In genomic region chr1:66371233-66372005, GRCh38 we compare ENCODE assay signal across 8 cellular contexts.
DNase-seq lines count a peak whose midpoint lies in the region; ATAC-seq and TF ChIP-seq lines count a peak whose summit lies in the region.

No MANE protein-coding gene starts in this region.

- no peaks in the 10 kb centered on the region for H3K9me3 ChIP-seq in IMR-90 (ENCODE audit: control insufficient read depth, insufficient read depth, low read length)

- no peak for TF ChIP-seq CTCF in IMR-90 (conservative IDR thresholded peaks at IDR 0.05; ENCODE audit: low read depth, low read length)
- no peak for TF ChIP-seq CTCF in epithelial cell of esophagus (IDR thresholded peaks at IDR 0.05; ENCODE audit: insufficient read depth, low read depth, low read length, missing control alignments)

- H3K9ac ChIP-seq in IMR-90 (ENCODE audit: low read depth, low read length), result no peak overlapping the region

- no peak overlapping the region for H2AK9ac ChIP-seq in IMR-90 (replicated peaks; ENCODE audit: low read depth, low read length, poor library complexity)

- BruUV-seq in IMR-90 (replicated peaks; lab: Mats Ljungman, UMichigan), result no TSS peak

- peaks cover 13% of the 10 kb centered on the region for H3K9me1 ChIP-seq in IMR-90 (ENCODE audit: insufficient read depth, low read length)

- H3K18ac ChIP-seq in IMR-90 (ENCODE audit: low read depth, low read length), result peak overlapping the region; percentile 95; the same call in 1 of the 2 replicates

- TF ChIP-seq POLR2A in IMR-90 (IDR thresholded peaks at IDR 0.05; ENCODE audit: low read depth, low read length), result no peak

- H2AK5ac ChIP-seq in IMR-90 (ENCODE audit: low read depth, low read length), result peak overlapping the region; percentile 32

- POLR2A ChIA-PET in IMR-90 (lab: Charles Lee; ENCODE audit: unreplicated experiment), result no interaction called here

- in situ Hi-C loops in IMR-90 (cut with MboI; ENCODE audit: low sequenced_read_pairs), result no loop called here

- H4K20me1 ChIP-seq in IMR-90 (ENCODE audit: insufficient read depth, low read length), result peaks cover 3% of the 10 kb centered on the region; the same call in 1 of the 2 replicates

- H3K36me3 ChIP-seq in IMR-90 (ENCODE audit: control insufficient read depth, insufficient read depth, low read length), result peaks cover 43% of the 10 kb centered on the region

- H3K4me1 ChIP-seq in IMR-90 (ENCODE audit: control insufficient read depth, insufficient read depth, low read length), result peaks cover 22% of the 10 kb centered on the region

- ATAC-seq in IMR-90 (ENCODE audit: low read depth), result peak; percentile 85

- peak overlapping the region; percentile 79 for H2BK120ac ChIP-seq in IMR-90 (ENCODE audit: low read depth, low read length)

- H3K27me3 ChIP-seq in IMR-90 (ENCODE audit: control insufficient read depth, insufficient read depth, low read length), result no peaks in the 10 kb centered on the region

- H4K91ac ChIP-seq in IMR-90 (ENCODE audit: insufficient read depth, low read depth, low read length), result peak overlapping the region; percentile 27

- WGBS in IMR-90 (ENCODE audit: extremely low coverage in 2 of 2, insufficient read length in 1 of 2), 2 experiments, result no CpG with 5 or more reads among the region's 7 CpGs

- peak overlapping the region; percentile 56 for H2BK15ac ChIP-seq in IMR-90 (ENCODE audit: low read depth, low read length)

- H3K36me3 Mint-ChIP-seq in activated CD4-positive, alpha-beta T cell treated with anti-CD3 and anti-CD28 coated beads, Interleukin-2, amount 10 ng/mL, durations not matched to agents 24 days and 14 days (ENCODE audit: low read depth), result peaks cover 60% of the 10 kb centered on the region

- peak overlapping the region; percentile 82 for H3K4me3 Mint-ChIP-seq in activated CD4-positive, alpha-beta T cell treated with anti-CD3 and anti-CD28 coated beads, Interleukin-2, amount 10 ng/mL, durations not matched to agents 24 days and 14 days

- peak overlapping the region; percentile 96 for H2BK5ac ChIP-seq in IMR-90 (ENCODE audit: low read depth, low read length, poor library complexity, severe bottlenecking)

- intact Hi-C loops in activated CD4-positive, alpha-beta T cell treated with anti-CD3 and anti-CD28 coated beads, Interleukin-2, amount 10 ng/mL, durations not matched to agents 24 days and 14 days (cut with micrococcal nuclease), result loop anchor here (2.0 to 10.0 kb wide), 7 partner anchors 125 to 1157 kb away; partner anchors contain the start of gene IL12RB2
- intact Hi-C loops in IMR-90 (cut with micrococcal nuclease), result loop anchor here (1.0 to 5.0 kb wide), 4 partner anchors 39 to 131 kb away; no protein-coding TSS in a partner anchor

- TF ChIP-seq RAD21 in IMR-90 (IDR thresholded peaks at IDR 0.05; ENCODE audit: low read length), result 0 out of 2 replicates have a peak, but pooled peaks have one; percentile 10

- peak overlapping the region; percentile 86 for H2BK20ac ChIP-seq in IMR-90 (ENCODE audit: low read depth, low read length)

- H3K27ac ChIP-seq in IMR-90 (ENCODE audit: insufficient read depth, low read length), result peak overlapping the region; percentile 53
- H3K27ac ChIP-seq in skin epidermis, result peak overlapping the region in 15 of 21 experiments; percentile 2 to 78 (median 49)

- no peaks in the 10 kb centered on the region for H3K9me3 Mint-ChIP-seq in activated CD4-positive, alpha-beta T cell treated with anti-CD3 and anti-CD28 coated beads, Interleukin-2, amount 10 ng/mL, durations not matched to agents 24 days and 14 days

- DNase-seq in activated CD4-positive, alpha-beta T cell treated with anti-CD3 and anti-CD28 coated beads, Interleukin-2, amount 10 ng/mL, durations not matched to agents 24 days and 14 days, result peak; percentile 75
- no peak for DNase-seq in activated CD4-positive, alpha-beta T cell treated with anti-CD3 and anti-CD28 coated beads, Interleukin-2, amount 50 U/mL, for 4 hours
- DNase-seq in IMR-90 (peak; percentile 85), epithelial cell of esophagus (ENCODE audit: low read depth) (peak; percentile 38), NCI-H748 treated with DMSO at 0.1 percent for 48 hours (lab: John Stamatoyannopoulos, UW) (no peak), RPMI8226 (no peak), NCI-H2227 treated with DMSO at 0.1 percent for 48 hours (lab: John Stamatoyannopoulos, UW) (no peak)

- peaks cover 81% of the 10 kb centered on the region for H3K4me1 Mint-ChIP-seq in activated CD4-positive, alpha-beta T cell treated with anti-CD3 and anti-CD28 coated beads, Interleukin-2, amount 10 ng/mL, durations not matched to agents 24 days and 14 days

- peak overlapping the region; percentile 50 for H2AFZ ChIP-seq in IMR-90 (replicated peaks; ENCODE audit: low read length, poor library complexity)

- no peak overlapping the region for H3K4me3 ChIP-seq in IMR-90 (ENCODE audit: insufficient read depth, low read depth, low read length)
- H3K4me3 ChIP-seq in epithelial cell of esophagus (ENCODE audit: low read length), result no peak overlapping the region
- H3K4me3 ChIP-seq in skin epidermis, result no peak overlapping the region

- H3K4me2 ChIP-seq in IMR-90 (ENCODE audit: low read depth, low read length), result peak overlapping the region; percentile 75; the same call in 1 of the 2 replicates

- H3K27ac Mint-ChIP-seq in activated CD4-positive, alpha-beta T cell treated with anti-CD3 and anti-CD28 coated beads, Interleukin-2, amount 10 ng/mL, durations not matched to agents 24 days and 14 days, result peak overlapping the region; percentile 98

- H3K4ac ChIP-seq in IMR-90 (ENCODE audit: low read depth, low read length), result peak overlapping the region; percentile 80

- H4K5ac ChIP-seq in IMR-90 (ENCODE audit: low read depth, low read length), result peak overlapping the region; percentile 80; the same call in 1 of the 2 replicates

- no peaks in the 10 kb centered on the region for H3K27me3 Mint-ChIP-seq in activated CD4-positive, alpha-beta T cell treated with anti-CD3 and anti-CD28 coated beads, Interleukin-2, amount 10 ng/mL, durations not matched to agents 24 days and 14 days

- H3K56ac ChIP-seq in IMR-90 (ENCODE audit: extremely low read depth, insufficient read depth, low read length), result peak overlapping the region; percentile 78; the same call in 1 of the 2 replicates

- CTCF ChIA-PET in IMR-90 (lab: Yijun Ruan, JAX), result interaction anchor here (0.7 to 1.3 kb wide), 2 partner anchors 10 to 133 kb away, joined by 3 read pairs; no protein-coding TSS in a partner anchor

- dilution Hi-C loops in IMR-90 (cut with HindIII; ENCODE audit: low sequenced_read_pairs, unreplicated experiment), result no loop called here

- H3K79me1 ChIP-seq in IMR-90 (ENCODE audit: low read depth in 1 of 2, low read length in 2 of 2), result peaks cover 6 to 21% of the 10 kb centered on the region in 2 experiments; a peak in 3 of 4 replicates

- peak overlapping the region; percentile 18; the same call in 1 of the 2 replicates for H3K23ac ChIP-seq in IMR-90 (ENCODE audit: low read depth, low read length)

- peak overlapping the region; percentile 48 to 87 for H4K8ac ChIP-seq in IMR-90 (ENCODE audit: low read depth in 2 of 2, low read length in 2 of 2)

- peak overlapping the region; percentile 69 for H3K14ac ChIP-seq in IMR-90 (replicated peaks; ENCODE audit: low read depth, low read length)

TF ChIP-seq in IMR-90, 13 proteins besides CTCF, POLR2A, EP300 and RAD21:
- 0 out of 2 replicates have a peak, but pooled peaks have one; percentile 17 for TF ChIP-seq BHLHE40 (IDR thresholded peaks at IDR 0.05; ENCODE audit: low read depth, low read length)
- TF ChIP-seq FOS (IDR thresholded peaks at IDR 0.05; ENCODE audit: low read depth, low read length), result no peak; the same call in 1 of the 2 replicates

Comparison
In these comparisons a context has a peak if more than half of its experiments do, and no peak if none do; other contexts are left out.
1. DNase-seq: peak in activated CD4-positive, alpha-beta T cell treated with anti-CD3 and anti-CD28 coated beads, Interleukin-2, amount 10 ng/mL, durations not matched to agents 24 days and 14 days (single experiment), IMR-90 (single experiment) and epithelial cell of esophagus (single experiment); none in activated CD4-positive, alpha-beta T cell treated with anti-CD3 and anti-CD28 coated beads, Interleukin-2, amount 50 U/mL, for 4 hours (0 of 2), NCI-H748 treated with DMSO at 0.1 percent for 48 hours (single experiment), RPMI8226 (single experiment) and NCI-H2227 treated with DMSO at 0.1 percent for 48 hours (single experiment).